In the genomic region with DNA sequence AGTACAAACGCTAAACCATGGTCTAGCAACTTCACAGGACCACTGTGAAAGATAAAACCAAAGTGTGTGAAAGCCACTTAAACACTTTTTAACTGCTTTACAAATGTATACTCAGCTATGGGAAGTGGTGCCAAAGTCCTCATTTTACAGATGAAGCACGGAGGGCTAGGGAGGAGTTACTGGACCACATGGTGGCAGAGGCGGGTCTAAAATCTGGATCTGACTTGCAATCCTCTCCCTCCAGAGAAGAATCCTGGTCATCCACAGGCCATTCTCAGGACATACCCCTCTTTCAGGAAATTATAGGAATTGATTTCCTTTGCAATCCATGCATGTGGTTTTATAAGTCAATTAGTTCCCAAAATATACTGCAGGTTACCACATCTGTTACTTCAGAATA, we compare ENCODE assay signal across 1 cellular context.
TF ChIP-seq lines count a peak whose summit lies in the region.

No MANE protein-coding gene starts in this region.

TF ChIP-seq in H1, 55 proteins besides CTCF, POLR2A, EP300 and RAD21 (continued from another document):
- no peak for TF ChIP-seq RBBP5 (IDR thresholded peaks at IDR 0.05; ENCODE audit: borderline replicate concordance, low read depth, low read length)
- TF ChIP-seq BCL11A (IDR thresholded peaks at IDR 0.05; ENCODE audit: low read depth in 2 of 2, low read length in 2 of 2) = no peak
- TF ChIP-seq SIX5 (IDR thresholded peaks at IDR 0.05; ENCODE audit: low read depth, low read length) = no peak
- no peak for TF ChIP-seq CREB1 (IDR thresholded peaks at IDR 0.05)
